In the genomic region with DNA sequence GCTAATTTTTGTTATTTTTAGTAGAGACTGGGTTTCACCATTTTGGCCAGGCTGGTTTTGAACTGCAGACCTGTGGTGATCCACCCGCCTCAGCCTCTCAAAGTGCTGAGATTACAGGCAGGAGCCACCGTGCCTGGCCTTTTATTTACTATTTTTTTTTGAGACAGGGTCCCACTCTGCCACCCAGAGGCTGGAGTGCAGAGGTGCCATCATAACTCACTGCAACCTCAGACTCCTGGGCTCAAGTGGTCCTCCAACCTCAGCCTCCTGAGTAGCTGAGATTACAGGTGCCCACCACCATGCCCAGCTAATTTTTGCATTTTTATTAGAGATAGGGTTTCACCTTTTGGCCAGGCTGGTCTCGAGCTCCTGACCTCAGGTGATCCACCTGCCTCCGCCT, we compare ENCODE assay signal across 20 cellular contexts. TPM values are rescaled to one million over a fixed set of nuclear protein-coding genes. Genes with fewer than 3 reads are reported as not detected.
DNase-seq lines count a peak whose midpoint lies in the region; TF ChIP-seq lines count a peak whose summit lies in the region.
"Not testable (repeated sequence)": the region's sequence is repeated elsewhere in the genome, so short reads cannot be mapped to it uniquely, and the experiment has no call there.
"Had no signal": no experiment of that assay in that cellular context is flagged by ENCODE, and none has a peak within 500 bp of the region (broad histone marks: within the 10 kb centered on the region; RNA-seq: fewer than 3 reads in every experiment).

No MANE protein-coding gene starts in this region.

- not testable (repeated sequence) for TF ChIP-seq POLR2A in NB4 (IDR thresholded peaks at IDR 0.05; ENCODE audit: extremely low read depth, insufficient read length)

- DNase-seq in Daoy (ENCODE audit: low read depth): peak; percentile 35
- DNase-seq in HFFc6; astrocyte of the cerebellum (ENCODE audit: low read depth); foreskin fibroblast; neural crest cell (ENCODE audit: low read depth, low spot score): not testable (repeated sequence)
- peak; percentile 66 for DNase-seq in NB4 (ENCODE audit: low read depth)
- peak; percentile 47 for DNase-seq in RPMI8226

- not testable (repeated sequence) for H3K4me3 ChIP-seq in NB4 (ENCODE audit: low read depth, low read length); astrocyte of the cerebellum (ENCODE audit: low read depth, low read length); foreskin fibroblast (ENCODE audit: low read depth in 1 of 2, low read length in 2 of 2)

- in situ Hi-C loops in astrocyte of the cerebellum (cut with HindIII; ENCODE audit: low sequenced_read_pairs): not testable (repeated sequence)

- H3K9me3 Mint-ChIP-seq in HFFc6, neural crest cell: not testable (repeated sequence)

- H3K27me3 Mint-ChIP-seq in HFFc6 (ENCODE audit: insufficient read depth): not testable (repeated sequence)
- peaks cover 12% of the 10 kb centered on the region for H3K27me3 Mint-ChIP-seq in neural crest cell (ENCODE audit: low read depth)

- H3K27ac ChIP-seq in 22Rv1: not testable (repeated sequence)

- H3K36me3 Mint-ChIP-seq in HFFc6 (ENCODE audit: low read depth); neural crest cell (ENCODE audit: low read depth): not testable (repeated sequence)

- not testable (repeated sequence) for H3K4me3 Mint-ChIP-seq in HFFc6, neural crest cell

- TF ChIP-seq CTCF in 22Rv1 (IDR thresholded peaks at IDR 0.05) (0 out of 2 replicates have a peak, but pooled peaks have one; percentile 24), HFFc6 (IDR thresholded peaks at IDR 0.05) (peak; percentile 47), NB4 (IDR thresholded peaks at IDR 0.05; ENCODE audit: low read depth, low read length) (peak; percentile 82), astrocyte of the cerebellum (IDR thresholded peaks at IDR 0.05; ENCODE audit: low read depth, low read length, missing control alignments) (peak; percentile 28), foreskin fibroblast (IDR thresholded peaks at IDR 0.05; ENCODE audit: low read depth, low read length) (peak; percentile 4), neural crest cell (conservative IDR thresholded peaks at IDR 0.05) (peak; percentile 31)

- H3K27ac Mint-ChIP-seq in HFFc6; neural crest cell (ENCODE audit: unreplicated experiment): not testable (repeated sequence)

- H3K4me1 Mint-ChIP-seq in HFFc6 (ENCODE audit: low read depth); neural crest cell: not testable (repeated sequence)

RNA-seq across cellular contexts. Expression of a gene that starts 7.5 kb away (rescaled TPM):
- total RNA-seq in Daoy (2014; rRNA removed; shearing (Covaris generic)): not detected in 2 replicates
- total RNA-seq in HFFc6 (2021; fragmentation: NEBNext Ultra II Directional; extraction: Animal tissue kit (Norgen Biotek cat#: 25700)): not detected
- not detected in 2 replicates for total RNA-seq in neural crest cell
- total RNA-seq: activated CD4-positive, alpha-beta memory T cell treated with anti-CD3 and anti-CD28 coated beads, Interleukin-2, amount 10 ng/mL, durations not matched to agents 7 days and 5 days; activated T-helper 17 cell treated with anti-CD3 and anti-CD28 coated beads, Interleukin-2, amount 50 U/mL, for 72 hours; B cell; dermis blood vessel endothelial cell; esophagus squamous epithelium; HT-29; left lung; RPMI7951; SJSA1; skeletal muscle tissue; T-helper 1 cell treated with Interleukin-12 subunit alpha and Interleukin-12 subunit beta and Interleukin-4 antibody, amounts not matched to agents 30 ng/mL and 1 ng/mL, for 36 hours; uterus had no signal

RNA-seq across cellular contexts. Expression of a gene that starts 12.4 kb away (rescaled TPM):
- total RNA-seq in Daoy (2014; rRNA removed; shearing (Covaris generic)): 3.1 and 6.6 TPM in 2 replicates
- total RNA-seq in HFFc6 (2021; fragmentation: NEBNext Ultra II Directional; extraction: Animal tissue kit (Norgen Biotek cat#: 25700)): 1 to 10 TPM in 4 of 6 experiments, under 1 TPM in 2; 0.78 to 2.1 (median 1.5) TPM
- 30.9 and 31.4 TPM in 2 replicates for total RNA-seq in neural crest cell
- total RNA-seq: HT-29, RPMI7951 had no signal

RNA-seq across cellular contexts. Expression of a gene that starts 45.6 kb away (rescaled TPM):
- total RNA-seq in Daoy (2014; rRNA removed; shearing (Covaris generic)): 0.24 TPM in 1 of 2 replicates, not detected in the other
- under 1 TPM; 0.09 to 0.28 (median 0.19) TPM for total RNA-seq in HFFc6 (2021; fragmentation: NEBNext Ultra II Directional; extraction: Animal tissue kit (Norgen Biotek cat#: 25700))
- 0.33 and 0.77 TPM in 2 replicates for total RNA-seq in neural crest cell
- total RNA-seq: HT-29 had no signal

Comparison
In these comparisons a context has a peak if more than half of its experiments do, and no peak if none do; other contexts are left out.
1. CTCF ChIP-seq: peak in every context shown above with its lines; median percentile 82 in NB4; 47 in HFFc6; 31 in neural crest cell; 28 in astrocyte of the cerebellum; 24 in 22Rv1; 4 in foreskin fibroblast.